Comparison of ENCODE assay signal across 27 cellular contexts in genomic region chr12:124435806-124436345, GRCh38.
DNase-seq lines count a peak whose midpoint lies in the region; ATAC-seq, FAIRE-seq and TF ChIP-seq lines count a peak whose summit lies in the region.
"Had no signal": no experiment of that assay in that cellular context is flagged by ENCODE, and none has a peak within 500 bp of the region (broad histone marks: within the 10 kb centered on the region; RNA-seq: fewer than 3 reads in every experiment).

No MANE protein-coding gene starts in this region.

- RAD21 ChIA-PET in GM12878 (lab: Charles Lee; ENCODE audit: unreplicated experiment): no interaction called here

- FAIRE-seq in A549 (lab: Jason Lieb, UNC) (no peak), GM12878 (lab: Jason Lieb, UNC) (no peak)
- FAIRE-seq: astrocyte, endothelial cell of umbilical vein had no signal

- no peaks in the 10 kb centered on the region; the same call in 1 of the 2 replicates for H3K79me2 ChIP-seq in GM12878 (ENCODE audit: control insufficient read depth, insufficient read depth, low read length)

- H4K20me1 ChIP-seq in GM12878 (ENCODE audit: control insufficient read depth, insufficient read depth): 0 out of 2 replicates have a peak, but pooled peaks cover 3% of the 10 kb centered on the region

- peaks cover 8% of the 10 kb centered on the region for H3K4me1 Mint-ChIP-seq in CD8-positive, alpha-beta T cell (ENCODE audit: low read depth)

- H3K4me1 ChIP-seq in A549 (no peaks in the 10 kb centered on the region), GM12878 (ENCODE audit: control insufficient read depth, insufficient read depth, low read length) (no peaks in the 10 kb centered on the region), muscle layer of colon (ENCODE audit: insufficient read depth, low read length) (peaks cover 30% of the 10 kb centered on the region)
- H3K4me1 ChIP-seq in CD8-positive, alpha-beta T cell (ENCODE audit: insufficient read depth, low read length): no peaks in the 10 kb centered on the region

- H3K9ac ChIP-seq in GM12878 (ENCODE audit: control insufficient read depth, insufficient read depth, low read length) (no peak overlapping the region), muscle layer of colon (ENCODE audit: low read length) (no peak overlapping the region)

- H3K27ac Mint-ChIP-seq in CD8-positive, alpha-beta T cell: peak overlapping the region; percentile 32
- H3K27ac Mint-ChIP-seq: stimulated activated naive CD8-positive, alpha-beta T cell treated with anti-CD3 and anti-CD28 coated beads, Interleukin-15, Interleukin-2, amounts not matched to agents 100 ng/mL and 50 ng/mL, for 24 hours had no signal

- no peaks in the 10 kb centered on the region for H3K27me3 Mint-ChIP-seq in CD8-positive, alpha-beta T cell (ENCODE audit: low read depth)
- H3K27me3 Mint-ChIP-seq: CD4-positive, CD25-positive, alpha-beta regulatory T cell; naive B cell; stimulated activated naive CD8-positive, alpha-beta T cell treated with anti-CD3 and anti-CD28 coated beads, Interleukin-15, Interleukin-2, amounts not matched to agents 100 ng/mL and 50 ng/mL, for 24 hours had no signal

- CTCF ChIA-PET in A549 (lab: Yijun Ruan, JAX): interaction anchor here (0.8 kb wide), 1 partner anchor 57 kb away, joined by 3 read pairs; no protein-coding TSS in a partner anchor
- CTCF ChIA-PET in CD8-positive, alpha-beta T cell (lab: Charles Lee): no interaction called here
- CTCF ChIA-PET in GM12878 (lab: Yijun Ruan, JAX): no interaction called here

- peaks cover 4% of the 10 kb centered on the region for H3K36me3 ChIP-seq in CD8-positive, alpha-beta T cell (ENCODE audit: insufficient read depth, low read length)
- H3K36me3 ChIP-seq in GM12878 (ENCODE audit: control insufficient read depth in 2 of 2, insufficient read depth in 2 of 2, low read length in 1 of 2) (peaks cover 3 to 15% of the 10 kb centered on the region in 2 experiments; a peak in 3 of 4 replicates), muscle layer of colon (ENCODE audit: insufficient read depth, low read length) (peaks cover 19% of the 10 kb centered on the region)

- intact Hi-C loops in CD8-positive, alpha-beta T cell (cut with DNase I, micrococcal nuclease): loop anchor here in 1 of 2 experiments (1.0 kb wide), 1 partner anchor 48 kb away; no protein-coding TSS in a partner anchor
- intact Hi-C loops in GM12878 (cut with micrococcal nuclease; ENCODE audit: unreplicated experiment): no loop called here

- no peak overlapping the region for H3K4me3 Mint-ChIP-seq in CD8-positive, alpha-beta T cell
- H3K4me3 Mint-ChIP-seq: CD4-positive, CD25-positive, alpha-beta regulatory T cell; naive B cell; stimulated activated naive CD8-positive, alpha-beta T cell treated with anti-CD3 and anti-CD28 coated beads, Interleukin-15, Interleukin-2, amounts not matched to agents 100 ng/mL and 50 ng/mL, for 24 hours had no signal

- TF ChIP-seq RAD21 in A549 (conservative IDR thresholded peaks at IDR 0.05 in 1 of 2, IDR thresholded peaks at IDR 0.05 in 1 of 2): no peak
- TF ChIP-seq RAD21 in GM12878 (IDR thresholded peaks at IDR 0.05; ENCODE audit: insufficient read depth, low read depth, low read length): no peak

- H3K27ac ChIP-seq in A549: 0 out of 6 replicates have a peak overlapping the region, but pooled peaks of 1 of the 2 experiments have one; percentile 10
- no peak overlapping the region for H3K27ac ChIP-seq in CD8-positive, alpha-beta T cell (ENCODE audit: low read depth, low read length)
- H3K27ac ChIP-seq in GM12878 (ENCODE audit: control insufficient read depth, insufficient read depth): no peak overlapping the region
- H3K27ac ChIP-seq in muscle layer of colon (ENCODE audit: low read depth, low read length): peak overlapping the region; percentile 14
- H3K27ac ChIP-seq: SJCRH30, spleen, tibial artery had no signal

- H3K4me3 ChIP-seq in A549 (no peak overlapping the region), GM12878 (no peak overlapping the region), muscle layer of colon (ENCODE audit: low read depth in 1 of 2, low read length in 2 of 2) (no peak overlapping the region)
- H3K4me3 ChIP-seq in CD8-positive, alpha-beta T cell (ENCODE audit: low read depth, low read length): no peak overlapping the region
- H3K4me3 ChIP-seq: dorsolateral prefrontal cortex, SJCRH30, spleen, tibial artery had no signal

- TF ChIP-seq POLR2A in A549 (IDR thresholded peaks at IDR 0.05; ENCODE audit: low read length) (no peak), GM12878 (IDR thresholded peaks at IDR 0.05; ENCODE audit: low read depth, low read length) (peak; percentile 19)

- POLR2A ChIA-PET in A549 (lab: Yijun Ruan, JAX): no interaction called here
- POLR2A ChIA-PET in CD8-positive, alpha-beta T cell (lab: Charles Lee): interaction anchor here (0.6 kb wide), 1 partner anchor 564 kb away, joined by 3 read pairs; no protein-coding TSS in a partner anchor
- POLR2A ChIA-PET in GM12878 (lab: Charles Lee): no interaction called here

- 93% methylated on average over 16 of the region's 16 CpGs for WGBS in A549 (ENCODE audit: missing lambda C conversion rate)
- WGBS in GM12878 (ENCODE audit: insufficient coverage, insufficient replicate concordance, low lambda C conversion rate, missing lambda C conversion rate): 93% methylated on average over 15 of the region's 16 CpGs

- in situ Hi-C loops in GM12878 (cut with MboI): no loop called here

- ATAC-seq in A549 (peak in 1 of 2 experiments; percentile 11; a peak in 3 of 6 replicates), GM12878 (no peak; the same call in 2 of the 3 replicates), HG03175 (IDR thresholded peaks at IDR 0.05; ENCODE audit: unreplicated experiment) (no peak), GM21515 (IDR thresholded peaks at IDR 0.05; ENCODE audit: unreplicated experiment) (no peak)
- ATAC-seq in CD8-positive, alpha-beta T cell: no peak

- H3K4me2 ChIP-seq in A549 (no peak overlapping the region), GM12878 (ENCODE audit: control insufficient read depth, insufficient read depth) (no peak overlapping the region)

- H3K9me3 ChIP-seq in A549 (no peaks in the 10 kb centered on the region), GM12878 (replicated peaks; ENCODE audit: control insufficient read depth, insufficient read depth, low read length) (no peaks in the 10 kb centered on the region), muscle layer of colon (ENCODE audit: low read length) (no peaks in the 10 kb centered on the region)
- H3K9me3 ChIP-seq in CD8-positive, alpha-beta T cell (ENCODE audit: low read length): no peaks in the 10 kb centered on the region
- H3K9me3 ChIP-seq: SJCRH30, spleen, tibial artery had no signal

- H3K36me3 Mint-ChIP-seq in CD8-positive, alpha-beta T cell: peaks cover 41% of the 10 kb centered on the region
- H3K36me3 Mint-ChIP-seq: naive B cell had no signal

- H2AFZ ChIP-seq in GM12878 (ENCODE audit: control insufficient read depth, low read depth, low read length): no peak overlapping the region

- no TSS peak for BruUV-seq in GM12878 (replicated peaks; lab: Mats Ljungman, UMichigan)

- no peaks in the 10 kb centered on the region for H3K27me3 ChIP-seq in CD8-positive, alpha-beta T cell (ENCODE audit: insufficient read depth, low read length)
- H3K27me3 ChIP-seq in GM12878 (replicated peaks in 1 of 2; ENCODE audit: control insufficient read depth in 2 of 2, insufficient read depth in 2 of 2, low read length in 1 of 2): no peaks in the 10 kb centered on the region
- H3K27me3 ChIP-seq in muscle layer of colon (ENCODE audit: control insufficient read depth in 1 of 2, insufficient read depth in 2 of 2, low read length in 2 of 2): no peaks in the 10 kb centered on the region
- H3K27me3 ChIP-seq: dorsolateral prefrontal cortex, SJCRH30, spleen, tibial artery had no signal

- TF ChIP-seq CTCF in A549 (IDR thresholded peaks at IDR 0.05) (no peak), GM12878 (IDR thresholded peaks at IDR 0.05 in 2 of 3, conservative IDR thresholded peaks at IDR 0.05 in 1 of 3; ENCODE audit: control insufficient read depth in 2 of 3, extremely low read depth in 1 of 3, insufficient read depth in 1 of 3, low read depth in 3 of 3, low read length in 3 of 3) (no peak)
- TF ChIP-seq CTCF in CD8-positive, alpha-beta T cell (IDR thresholded peaks at IDR 0.05): no peak

- no peaks in the 10 kb centered on the region for H3K9me3 Mint-ChIP-seq in CD8-positive, alpha-beta T cell
- H3K9me3 Mint-ChIP-seq: CD4-positive, CD25-positive, alpha-beta regulatory T cell; naive B cell; stimulated activated naive CD8-positive, alpha-beta T cell treated with anti-CD3 and anti-CD28 coated beads, Interleukin-15, Interleukin-2, amounts not matched to agents 100 ng/mL and 50 ng/mL, for 24 hours had no signal

- DNase-seq in A549 (ENCODE audit: low read depth in 1 of 2, low spot score in 1 of 2) (no peak), GM12878 (ENCODE audit: low read depth, low spot score) (no peak), NCI-H1417 treated with DMSO at 0.1 percent for 48 hours (lab: John Stamatoyannopoulos, UW) (no peak), AG08396 (ENCODE audit: low spot score) (no peak)
- no peak for DNase-seq in CD8-positive, alpha-beta T cell
- DNase-seq: activated naive CD4-positive, alpha-beta T cell treated with anti-CD3 and anti-CD28 coated beads, Interleukin-2, amount 50 U/mL, for 16 hours; activated T-cell treated with anti-CD3 and anti-CD28 coated beads, Interleukin-2, amount 50 U/mL, for 48 hours; CD4-positive, CD25-positive, alpha-beta regulatory T cell; DMS153; dorsolateral prefrontal cortex; head of caudate nucleus; mesenchymal stem cell; naive B cell; NCI-H1694; NCI-H2171 treated with DMSO at 0.1 percent for 48 hours; NCI-H524; spleen; stimulated activated CD4-positive, alpha-beta T cell treated with anti-CD3 and anti-CD28 coated beads, Interleukin-4, amount 100 ng/mL, for 1 hour; T-helper 1 cell; tibial artery had no signal

- no peak for TF ChIP-seq EP300 in A549 (IDR thresholded peaks at IDR 0.05)
- TF ChIP-seq EP300 in GM12878 (IDR thresholded peaks at IDR 0.05; ENCODE audit: borderline replicate concordance in 1 of 2, control insufficient read depth in 1 of 2, low read depth in 2 of 2, low read length in 2 of 2): no peak

- SMC1A ChIA-PET in GM12878 (lab: Charles Lee; ENCODE audit: uncharacterized antibody, unreplicated experiment): no interaction called here

TF ChIP-seq in A549, 52 proteins besides CTCF, POLR2A, EP300 and RAD21 (continues in another document):
- 0 out of 2 replicates have a peak, but pooled peaks have one; percentile 43 for TF ChIP-seq KDM1A (IDR thresholded peaks at IDR 0.05; ENCODE audit: low read depth)
- peak; percentile 73 for TF ChIP-seq ZFP36 (IDR thresholded peaks at IDR 0.05; ENCODE audit: borderline replicate concordance, partially characterized antibody)
- TF ChIP-seq POLR2AphosphoS2 (conservative IDR thresholded peaks at IDR 0.05; ENCODE audit: low read length): no peak
- no peak for TF ChIP-seq HOXB13 (CRISPR knock-in tag; IDR thresholded peaks at IDR 0.05; ENCODE audit: low read depth)

TF ChIP-seq in GM12878, 131 proteins besides CTCF, POLR2A, EP300 and RAD21 (continues in another document):
- no peak for TF ChIP-seq RFX5 (IDR thresholded peaks at IDR 0.05; ENCODE audit: low read depth, low read length)

Comparison
In these comparisons a context has a peak if more than half of its experiments do, and no peak if none do; other contexts are left out.
1. Of the 24 proteins assayed by ChIP-seq in both GM12878 and A549: peak only in GM12878: POLR2A; only in A549: KDM1A; in both: none; in neither: 22.